8 cellular contexts compared by ENCODE assay signal in genomic region chr16:29300030-29300491, GRCh38.
DNase-seq lines count a peak whose midpoint lies in the region; ATAC-seq and TF ChIP-seq lines count a peak whose summit lies in the region.
"Not testable (repeated sequence)": the region's sequence is repeated elsewhere in the genome, so short reads cannot be mapped to it uniquely, and the experiment has no call there.

No MANE protein-coding gene starts in this region.

- H3K9me3 Mint-ChIP-seq in T-helper 1 cell treated with Interleukin-12 subunit alpha and Interleukin-12 subunit beta and Interleukin-4 antibody, amounts not matched to agents 30 μg/mL and 1 μg/mL, for 36 hours; chondrocyte (ENCODE audit: low read depth): not testable (repeated sequence)

- TF ChIP-seq EP300 in ovary (IDR thresholded peaks at IDR 0.05), result not testable (repeated sequence)

- H3K4me1 ChIP-seq in ovary (ENCODE audit: insufficient read depth), result not testable (repeated sequence)
- peaks cover 0 to 12% (median 3%) of the 10 kb centered on the region in 4 donors for H3K4me1 ChIP-seq in tibial artery

- H3K4me3 Mint-ChIP-seq in T-helper 1 cell treated with Interleukin-12 subunit alpha and Interleukin-12 subunit beta and Interleukin-4 antibody, amounts not matched to agents 30 μg/mL and 1 μg/mL, for 36 hours; chondrocyte (ENCODE audit: unreplicated experiment): not testable (repeated sequence)

- ATAC-seq in left lobe of liver, result peak; percentile 78

- in situ Hi-C loops in KBM-7 (cut with MboI; ENCODE audit: low pct_unique_long_range_greater_than_20kb, low sequenced_read_pairs), result not testable (repeated sequence)

- H3K36me3 ChIP-seq in ovary, tibial artery: not testable (repeated sequence)

- TF ChIP-seq POLR2A in ovary (IDR thresholded peaks at IDR 0.05), result not testable (repeated sequence)

- not testable (repeated sequence) for H3K4me1 Mint-ChIP-seq in T-helper 1 cell treated with Interleukin-12 subunit alpha and Interleukin-12 subunit beta and Interleukin-4 antibody, amounts not matched to agents 30 μg/mL and 1 μg/mL, for 36 hours (ENCODE audit: low read depth)
- H3K4me1 Mint-ChIP-seq in chondrocyte (ENCODE audit: low read depth), result peaks cover 11% of the 10 kb centered on the region

- intact Hi-C loops in ovary (cut with DNase I); tibial artery (cut with DNase I; ENCODE audit: low total_unique reads): not testable (repeated sequence)

- peak overlapping the region; percentile 16 for H3K27ac Mint-ChIP-seq in T-helper 1 cell treated with Interleukin-12 subunit alpha and Interleukin-12 subunit beta and Interleukin-4 antibody, amounts not matched to agents 30 μg/mL and 1 μg/mL, for 36 hours
- H3K27ac Mint-ChIP-seq in chondrocyte (ENCODE audit: unreplicated experiment), result peak overlapping the region; percentile 45

- H3K36me3 Mint-ChIP-seq in T-helper 1 cell treated with Interleukin-12 subunit alpha and Interleukin-12 subunit beta and Interleukin-4 antibody, amounts not matched to agents 30 μg/mL and 1 μg/mL, for 36 hours (ENCODE audit: low read depth); chondrocyte (ENCODE audit: low read depth): not testable (repeated sequence)

- peak overlapping the region in 1 of 2 donors; percentile 52 for H3K27ac ChIP-seq in ovary
- H3K27ac ChIP-seq in tibial artery, result peak overlapping the region; percentile 39 to 64

- not testable (repeated sequence) for H3K27me3 Mint-ChIP-seq in T-helper 1 cell treated with Interleukin-12 subunit alpha and Interleukin-12 subunit beta and Interleukin-4 antibody, amounts not matched to agents 30 μg/mL and 1 μg/mL, for 36 hours (ENCODE audit: low read depth)
- H3K27me3 Mint-ChIP-seq in chondrocyte (ENCODE audit: low read depth), result peaks cover 14% of the 10 kb centered on the region

- DNase-seq in AML-193 (lab: John Stamatoyannopoulos, UW) (peak; percentile 59 to 70), KBM-7 (peak; percentile 75), foreskin fibroblast (peak; percentile 75 to 82), ovary (peak; percentile 47 to 73 (median 65)), tibial artery (peak; percentile 86 to 89)
- DNase-seq in chondrocyte (ENCODE audit: low spot score); left lobe of liver (ENCODE audit: low spot score): not testable (repeated sequence)

- H3K27me3 ChIP-seq in ovary, tibial artery: not testable (repeated sequence)

- WGBS in ovary, 3 donors, result 19 to 24% (median 22%) methylated on average over 7 of the region's 7 CpGs

- not testable (repeated sequence) for H3K4me3 ChIP-seq in foreskin fibroblast (ENCODE audit: low read depth in 1 of 2, low read length in 2 of 2); ovary; tibial artery

- not testable (repeated sequence) for H3K9me3 ChIP-seq in ovary, tibial artery

- TF ChIP-seq CTCF in chondrocyte (IDR thresholded peaks at IDR 0.05); foreskin fibroblast (IDR thresholded peaks at IDR 0.05; ENCODE audit: low read depth, low read length); ovary (IDR thresholded peaks at IDR 0.05); tibial artery (IDR thresholded peaks at IDR 0.05): not testable (repeated sequence)
